Comparison of ENCODE assay signal across 35 cellular contexts in genomic region chr11:78949976-78950690, GRCh38.
"Had no signal": no experiment of that assay in that cellular context is flagged by ENCODE, and none has a peak within 500 bp of the region (broad histone marks: within the 10 kb centered on the region; RNA-seq: fewer than 3 reads in every experiment).

No MANE protein-coding gene starts in this region.

- H3K27ac ChIP-seq: ascending aorta, brain microvascular endothelial cell, coronary artery, dorsolateral prefrontal cortex, esophagus muscularis mucosa, foreskin keratinocyte, heart left ventricle, pancreas, psoas muscle, sigmoid colon, upper lobe of right lung, VCaP had no signal

- H3K9me3 Mint-ChIP-seq: activated CD4-positive, alpha-beta memory T cell treated with anti-CD3 and anti-CD28 coated beads for 36 hours; activated naive CD4-positive, alpha-beta T cell treated with anti-CD3 and anti-CD28 coated beads for 36 hours; activated naive CD8-positive, alpha-beta T cell treated with anti-CD3 and anti-CD28 coated beads, Interleukin-2, amount 10 ng/mL, durations not matched to agents 7 days and 5 days; activated T-helper 1 cell treated with anti-CD3 and anti-CD28 coated beads, Interleukin-12 subunit alpha, Interleukin-12 subunit beta, Interleukin-2, Interleukin-4 antibody, amounts not matched to agents 30 ng/mL and 10 ng/mL and 1 ng/mL, durations not matched to agents 14 hours and 24 hours and 36 hours; natural killer cell; stimulated activated memory B cell treated with anti-CD40 and anti-IgM and Interleukin-4, amounts not matched to agents 10 μg/mL and 1 μg/mL and 100 μg/mL, for 72 hours; stimulated activated naive CD8-positive, alpha-beta T cell treated with anti-CD3 and anti-CD28 coated beads, Interleukin-15, amount 100 ng/mL, for 72 hours had no signal

- H3K27ac Mint-ChIP-seq: activated CD4-positive, alpha-beta memory T cell treated with anti-CD3 and anti-CD28 coated beads for 36 hours; activated naive CD4-positive, alpha-beta T cell treated with anti-CD3 and anti-CD28 coated beads for 36 hours; activated naive CD8-positive, alpha-beta T cell treated with anti-CD3 and anti-CD28 coated beads, Interleukin-2, amount 10 ng/mL, durations not matched to agents 7 days and 5 days; activated T-helper 1 cell treated with anti-CD3 and anti-CD28 coated beads, Interleukin-12 subunit alpha, Interleukin-12 subunit beta, Interleukin-2, Interleukin-4 antibody, amounts not matched to agents 30 ng/mL and 10 ng/mL and 1 ng/mL, durations not matched to agents 14 hours and 24 hours and 36 hours; immature natural killer cell; natural killer cell; stimulated activated memory B cell treated with anti-CD40 and anti-IgM and Interleukin-4, amounts not matched to agents 10 μg/mL and 1 μg/mL and 100 μg/mL, for 72 hours; stimulated activated naive CD8-positive, alpha-beta T cell treated with anti-CD3 and anti-CD28 coated beads, Interleukin-15, amount 100 ng/mL, for 72 hours had no signal

- H3K27me3 ChIP-seq: ascending aorta, brain microvascular endothelial cell, dorsolateral prefrontal cortex, esophagus muscularis mucosa, foreskin keratinocyte, pancreas, sigmoid colon, upper lobe of right lung had no signal

- H3K36me3 Mint-ChIP-seq: activated CD4-positive, alpha-beta memory T cell treated with anti-CD3 and anti-CD28 coated beads for 36 hours; activated naive CD8-positive, alpha-beta T cell treated with anti-CD3 and anti-CD28 coated beads, Interleukin-2, amount 10 ng/mL, durations not matched to agents 7 days and 5 days; immature natural killer cell; natural killer cell; stimulated activated memory B cell treated with anti-CD40 and anti-IgM and Interleukin-4, amounts not matched to agents 10 μg/mL and 1 μg/mL and 100 μg/mL, for 72 hours had no signal

- H3K4me1 ChIP-seq: ascending aorta, foreskin keratinocyte, upper lobe of right lung had no signal

- H3K4me1 Mint-ChIP-seq: activated naive CD8-positive, alpha-beta T cell treated with anti-CD3 and anti-CD28 coated beads, Interleukin-2, amount 10 ng/mL, durations not matched to agents 7 days and 5 days; immature natural killer cell; natural killer cell; stimulated activated memory B cell treated with anti-CD40 and anti-IgM and Interleukin-4, amounts not matched to agents 10 μg/mL and 1 μg/mL and 100 μg/mL, for 72 hours; stimulated activated naive CD8-positive, alpha-beta T cell treated with anti-CD3 and anti-CD28 coated beads, Interleukin-15, amount 100 ng/mL, for 72 hours had no signal

- DNase-seq: activated CD4-positive, alpha-beta memory T cell treated with anti-CD3 and anti-CD28 coated beads for 36 hours; activated CD4-positive, alpha-beta T cell treated with anti-CD3 and anti-CD28 coated beads for 48 hours; activated CD8-positive, alpha-beta memory T cell treated with anti-CD3 and anti-CD28 coated beads, Interleukin-2, amount 50 U/mL, for 4 hours; activated effector memory CD4-positive, alpha-beta T cell treated with anti-CD3 and anti-CD28 coated beads, Interleukin-2, amount 50 U/mL, for 16 hours; activated naive CD4-positive, alpha-beta T cell treated with anti-CD3 and anti-CD28 coated beads for 36 hours; activated naive CD8-positive, alpha-beta T cell treated with anti-CD3 and anti-CD28 coated beads, Interleukin-2, amount 10 ng/mL, durations not matched to agents 7 days and 5 days; activated T-cell treated with anti-CD3 and anti-CD28 coated beads, Interleukin-2, amount 50 U/mL, for 1 hour; brain microvascular endothelial cell; dorsolateral prefrontal cortex; foreskin keratinocyte; heart left ventricle; hypothalamus; immature natural killer cell; kidney; left colon; natural killer cell; nucleus accumbens; pancreas; psoas muscle; sigmoid colon; small intestine; stimulated activated CD4-positive, alpha-beta T cell treated with anti-CD3 and anti-CD28 coated beads, Interleukin-1b, Interleukin-23, amount 100 ng/mL, for 48 hours; stimulated activated CD4-positive, alpha-beta T cell treated with anti-CD3 and anti-CD28 coated beads, Interleukin-4, amount 100 ng/mL, for 4 hours; stimulated activated CD8-positive, alpha-beta memory T cell treated with anti-CD3 and anti-CD28 coated beads, Interleukin-4, amount 100 ng/mL, for 48 hours; stimulated activated naive CD8-positive, alpha-beta T cell treated with anti-CD3 and anti-CD28 coated beads, Interleukin-15, amount 100 ng/mL, for 72 hours; substantia nigra; T-helper 1 cell; upper lobe of right lung had no signal

- H3K9me3 ChIP-seq: ascending aorta, esophagus muscularis mucosa, pancreas, sigmoid colon, upper lobe of right lung had no signal

- H3K4me3 Mint-ChIP-seq: activated CD4-positive, alpha-beta memory T cell treated with anti-CD3 and anti-CD28 coated beads for 36 hours; activated naive CD4-positive, alpha-beta T cell treated with anti-CD3 and anti-CD28 coated beads for 36 hours; activated naive CD8-positive, alpha-beta T cell treated with anti-CD3 and anti-CD28 coated beads, Interleukin-2, amount 10 ng/mL, durations not matched to agents 7 days and 5 days; activated T-helper 1 cell treated with anti-CD3 and anti-CD28 coated beads, Interleukin-12 subunit alpha, Interleukin-12 subunit beta, Interleukin-2, Interleukin-4 antibody, amounts not matched to agents 30 ng/mL and 10 ng/mL and 1 ng/mL, durations not matched to agents 14 hours and 24 hours and 36 hours; immature natural killer cell; natural killer cell; stimulated activated memory B cell treated with anti-CD40 and anti-IgM and Interleukin-4, amounts not matched to agents 10 μg/mL and 1 μg/mL and 100 μg/mL, for 72 hours; stimulated activated naive CD8-positive, alpha-beta T cell treated with anti-CD3 and anti-CD28 coated beads, Interleukin-15, amount 100 ng/mL, for 72 hours had no signal

- H3K36me3 ChIP-seq: ascending aorta, brain microvascular endothelial cell, esophagus muscularis mucosa, heart left ventricle, pancreas, sigmoid colon, upper lobe of right lung had no signal

- H3K4me3 ChIP-seq: ascending aorta, coronary artery, dorsolateral prefrontal cortex, esophagus muscularis mucosa, heart left ventricle, pancreas, psoas muscle, sigmoid colon, upper lobe of right lung had no signal

- ATAC-seq: activated CD4-positive, CD25-positive, alpha-beta regulatory T cell treated with anti-CD3 and anti-CD28 coated beads, Interleukin-2, amount 50 U/mL, for 24 hours; foreskin keratinocyte; heart left ventricle; left colon; natural killer cell; pancreas; psoas muscle; stimulated activated memory B cell treated with anti-CD40 and anti-IgM and Interleukin-4, amounts not matched to agents 10 μg/mL and 1 μg/mL and 100 μg/mL, for 72 hours; stimulated activated naive CD8-positive, alpha-beta T cell treated with anti-CD3 and anti-CD28 coated beads, Interleukin-15, amount 100 ng/mL, for 72 hours had no signal
